In the genomic region with DNA sequence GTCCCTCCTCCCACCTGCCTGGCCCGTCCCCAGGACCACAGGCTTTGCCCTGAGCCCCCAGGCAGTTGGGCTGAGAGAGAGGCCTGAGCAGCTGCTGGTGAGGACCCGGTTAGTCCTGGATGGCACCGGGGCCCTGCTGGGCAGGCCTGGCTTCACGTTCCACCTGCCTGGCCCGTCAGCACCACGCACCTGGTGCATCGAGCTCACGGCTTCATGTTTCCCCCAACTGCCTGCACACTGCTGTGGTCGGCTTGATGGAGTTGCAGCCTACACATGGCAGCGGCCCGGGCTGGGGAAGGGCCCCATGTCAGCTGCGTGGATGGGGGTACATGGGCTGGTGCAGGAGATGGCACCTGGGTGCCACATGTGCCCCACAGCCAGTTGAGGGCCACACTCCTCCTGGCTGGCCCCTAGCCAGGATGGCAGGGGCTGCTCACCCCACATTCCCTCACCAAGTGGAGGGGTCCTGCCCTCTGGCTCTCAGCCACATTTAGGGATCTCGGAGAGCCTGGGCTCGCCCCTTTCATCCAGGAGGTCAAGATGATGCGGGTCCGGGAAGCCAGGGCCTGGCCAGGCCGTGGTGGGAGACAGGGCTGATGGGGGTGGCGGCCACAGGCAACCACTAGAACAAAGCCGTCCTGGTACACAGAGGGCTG, we compare ENCODE assay signal across 19 cellular contexts. TPM values are rescaled to one million over a fixed set of nuclear protein-coding genes. Genes with fewer than 3 reads are reported as not detected.
"Had no signal": no experiment of that assay in that cellular context is flagged by ENCODE, and none has a peak within 500 bp of the region (broad histone marks: within the 10 kb centered on the region; RNA-seq: fewer than 3 reads in every experiment).

No MANE protein-coding gene starts in this region.

- H3K27ac Mint-ChIP-seq: activated naive CD8-positive, alpha-beta T cell treated with anti-CD3 and anti-CD28 coated beads for 36 hours; naive B cell; stimulated activated effector memory CD8-positive, alpha-beta T cell treated with anti-CD3 and anti-CD28 coated beads, Interleukin-12 subunit alpha, Interleukin-12 subunit beta, amount 100 ng/mL, for 72 hours had no signal

- H3K27me3 Mint-ChIP-seq: activated naive CD8-positive, alpha-beta T cell treated with anti-CD3 and anti-CD28 coated beads for 36 hours; naive B cell had no signal

- H3K4me1 ChIP-seq: ascending aorta, heart right ventricle, thyroid gland, vagina had no signal

- DNase-seq: activated CD4-positive, alpha-beta T cell treated with anti-CD3 and anti-CD28 coated beads, Interleukin-2, amount 50 U/mL, for 48 hours; activated effector memory CD4-positive, alpha-beta T cell treated with anti-CD3 and anti-CD28 coated beads, Interleukin-2, amount 50 U/mL, for 16 hours; activated naive CD8-positive, alpha-beta T cell treated with anti-CD3 and anti-CD28 coated beads for 36 hours; activated T-cell treated with anti-CD3 and anti-CD28 coated beads, Interleukin-2, amount 50 U/mL, for 4 hours; effector CD8-positive, alpha-beta T cell; midbrain; naive B cell; nucleus accumbens; thyroid gland had no signal

- H3K4me3 ChIP-seq: ascending aorta, heart right ventricle, lung, thyroid gland, vagina had no signal

- H3K27ac ChIP-seq: ascending aorta, heart right ventricle, thyroid gland, vagina had no signal

- H3K4me1 Mint-ChIP-seq: activated naive CD8-positive, alpha-beta T cell treated with anti-CD3 and anti-CD28 coated beads for 36 hours; stimulated activated effector memory CD8-positive, alpha-beta T cell treated with anti-CD3 and anti-CD28 coated beads, Interleukin-12 subunit alpha, Interleukin-12 subunit beta, amount 100 ng/mL, for 72 hours had no signal

- H3K4me3 Mint-ChIP-seq: activated naive CD8-positive, alpha-beta T cell treated with anti-CD3 and anti-CD28 coated beads for 36 hours; activated T-cell treated with anti-CD3 and anti-CD28 coated beads, Interleukin-2, amount 50 U/mL, for 4 hours; naive B cell; stimulated activated effector memory CD8-positive, alpha-beta T cell treated with anti-CD3 and anti-CD28 coated beads, Interleukin-12 subunit alpha, Interleukin-12 subunit beta, amount 100 ng/mL, for 72 hours had no signal

- H3K9me3 Mint-ChIP-seq: activated naive CD8-positive, alpha-beta T cell treated with anti-CD3 and anti-CD28 coated beads for 36 hours; activated T-cell treated with anti-CD3 and anti-CD28 coated beads, Interleukin-2, amount 50 U/mL, for 4 hours; stimulated activated effector memory CD8-positive, alpha-beta T cell treated with anti-CD3 and anti-CD28 coated beads, Interleukin-12 subunit alpha, Interleukin-12 subunit beta, amount 100 ng/mL, for 72 hours had no signal

- H3K36me3 ChIP-seq: vagina had no signal

- H3K27me3 ChIP-seq: ascending aorta, heart right ventricle, thyroid gland, vagina had no signal

- H3K9me3 ChIP-seq: ascending aorta, heart right ventricle, thyroid gland, vagina had no signal

- ATAC-seq: activated T-cell treated with anti-CD3 and anti-CD28 coated beads, Interleukin-2, amount 50 U/mL, for 4 hours; heart right ventricle; stimulated activated effector memory CD8-positive, alpha-beta T cell treated with anti-CD3 and anti-CD28 coated beads, Interleukin-12 subunit alpha, Interleukin-12 subunit beta, amount 100 ng/mL, for 72 hours had no signal

RNA-seq across cellular contexts. Expression of a gene that starts 28.5 kb away (rescaled TPM):
- total RNA-seq: activated naive CD8-positive, alpha-beta T cell treated with anti-CD3 and anti-CD28 coated beads for 36 hours; activated T-cell treated with anti-CD3 and anti-CD28 coated beads, Interleukin-2, amount 50 U/mL, for 4 hours; ascending aorta; fibroblast of lung; frontal cortex; heart right ventricle; lung; pulmonary artery endothelial cell; skeletal muscle tissue; thyroid gland; vagina had no signal
- polyA plus RNA-seq: fibroblast of lung, heart right ventricle, keratinocyte, lung had no signal
